In genomic region chr3:37892917-37893595, GRCh38 we compare ENCODE assay signal across 13 cellular contexts. TPM values are rescaled to one million over a fixed set of nuclear protein-coding genes. Genes with fewer than 3 reads are reported as not detected.
DNase-seq lines count a peak whose midpoint lies in the region; ATAC-seq and TF ChIP-seq lines count a peak whose summit lies in the region.
"Had no signal": no experiment of that assay in that cellular context is flagged by ENCODE, and none has a peak within 500 bp of the region (broad histone marks: within the 10 kb centered on the region; RNA-seq: fewer than 3 reads in every experiment).

No MANE protein-coding gene starts in this region.

- H3K9ac ChIP-seq in neural progenitor cell: no peak overlapping the region

- peaks cover 16% of the 10 kb centered on the region for H3K4me1 Mint-ChIP-seq in neural progenitor cell
- H3K4me1 Mint-ChIP-seq: CD4-positive, CD25-positive, alpha-beta regulatory T cell; IgD-negative memory B cell had no signal

- DNase-seq in Ammon's horn (ENCODE audit: low spot score) (peak; percentile 47), SJCRH30 (peak; percentile 21 to 56), Right ventricle myocardium inferior (ENCODE audit: missing footprints) (peak; percentile 70), neural progenitor cell (ENCODE audit: low spot score) (no peak), superior temporal gyrus (ENCODE audit: extremely low spot score) (no peak), RWPE1 (ENCODE audit: low spot score) (no peak), NCI-H82 treated with DMSO at 0.1 percent for 48 hours (lab: John Stamatoyannopoulos, UW; ENCODE audit: unreplicated experiment) (no peak)
- DNase-seq: CD4-positive, CD25-positive, alpha-beta regulatory T cell; NCI-H524; stimulated activated naive CD4-positive, alpha-beta T cell had no signal

- TF ChIP-seq CTCF in neural progenitor cell (IDR thresholded peaks at IDR 0.05): no peak
- no peak for TF ChIP-seq CTCF in RWPE1 (conservative IDR thresholded peaks at IDR 0.05; ENCODE audit: low read depth)

- H2AFZ ChIP-seq in neural progenitor cell (replicated peaks): no peak overlapping the region

- intact Hi-C loops in Right ventricle myocardium inferior (cut with DNase I): loop anchor here (2.0 kb wide), 1 partner anchor 30 kb away; no protein-coding TSS in a partner anchor

- H4K20me1 ChIP-seq in neural progenitor cell (ENCODE audit: low read depth): peaks cover 16% of the 10 kb centered on the region

- H3K36me3 ChIP-seq in SJCRH30 (no peaks in the 10 kb centered on the region), neural progenitor cell (no peaks in the 10 kb centered on the region)

- CTCF ChIA-PET in RWPE1 (lab: Yijun Ruan, JAX): interaction anchor here (0.6 kb wide), 1 partner anchor 574 kb away, joined by 4 read pairs; no protein-coding TSS in a partner anchor

- H3K4me2 ChIP-seq in neural progenitor cell: peak overlapping the region; percentile 21

- no peaks in the 10 kb centered on the region for H3K27me3 ChIP-seq in SJCRH30
- H3K27me3 ChIP-seq in neural progenitor cell: no peaks in the 10 kb centered on the region

- H3K27ac ChIP-seq in SJCRH30 (0 out of 2 replicates have a peak overlapping the region, but pooled peaks have one; percentile 9), neural progenitor cell (no peak overlapping the region), RWPE1 (no peak overlapping the region)

- no peaks in the 10 kb centered on the region for H3K9me3 Mint-ChIP-seq in neural progenitor cell

- no peak overlapping the region for H3K4me3 ChIP-seq in SJCRH30
- H3K4me3 ChIP-seq in neural progenitor cell: no peak overlapping the region

- POLR2A ChIA-PET in RWPE1 (lab: Yijun Ruan, JAX; ENCODE audit: low non-redundant PET): no interaction called here

- no peaks in the 10 kb centered on the region for H3F3A ChIP-seq in neural progenitor cell (ENCODE audit: low read depth)

- H3K27ac Mint-ChIP-seq in neural progenitor cell: no peak overlapping the region
- H3K27ac Mint-ChIP-seq: activated naive CD8-positive, alpha-beta T cell; CD4-positive, CD25-positive, alpha-beta regulatory T cell; IgD-negative memory B cell had no signal

- H3K9me3 ChIP-seq in SJCRH30 (replicated peaks): no peaks in the 10 kb centered on the region
- no peaks in the 10 kb centered on the region for H3K9me3 ChIP-seq in neural progenitor cell (ENCODE audit: low read depth)

- no peak overlapping the region for H3K4me3 Mint-ChIP-seq in neural progenitor cell
- H3K4me3 Mint-ChIP-seq: activated naive CD8-positive, alpha-beta T cell; CD4-positive, CD25-positive, alpha-beta regulatory T cell; IgD-negative memory B cell had no signal

- peaks cover 27% of the 10 kb centered on the region for H3K79me2 ChIP-seq in neural progenitor cell (ENCODE audit: low read depth)

- ATAC-seq in Right ventricle myocardium inferior (peak; percentile 97), GM18868 (IDR thresholded peaks at IDR 0.05; ENCODE audit: unreplicated experiment) (no peak)

- no peaks in the 10 kb centered on the region for H3K27me3 Mint-ChIP-seq in neural progenitor cell (ENCODE audit: insufficient read depth, low read depth)

- H3K36me3 Mint-ChIP-seq in neural progenitor cell: peaks cover 2% of the 10 kb centered on the region
- H3K36me3 Mint-ChIP-seq: activated naive CD8-positive, alpha-beta T cell; CD4-positive, CD25-positive, alpha-beta regulatory T cell had no signal

- H3K4me1 ChIP-seq in SJCRH30 (peaks cover 13% of the 10 kb centered on the region; the same call in 1 of the 2 replicates), neural progenitor cell (peaks cover 7% of the 10 kb centered on the region)

RNA-seq across cellular contexts. Expression of gene CTDSPL, which starts 31.4 kb away (rescaled TPM):
- 6.7 and 7.7 TPM in 2 replicates for total RNA-seq in SJCRH30 (2014; rRNA removed; shearing (Covaris generic))
- 47.3 TPM for total RNA-seq in Right ventricle myocardium inferior
- total RNA-seq in neural progenitor cell (ENCODE audit: low replicate concordance): 36.9 and 43.0 TPM in 2 replicates

Comparison
In these comparisons a context has a peak if more than half of its experiments do, and no peak if none do; other contexts are left out.
1. DNase-seq: peak in Ammon's horn (single experiment), SJCRH30 (2 of 2) and Right ventricle myocardium inferior (single experiment); none in neural progenitor cell (single experiment), superior temporal gyrus (single experiment), RWPE1 (single experiment) and NCI-H82 treated with DMSO at 0.1 percent for 48 hours (single experiment).